In genomic region chr20:46757754-46758678, GRCh38 we compare ENCODE assay signal across 8 cellular contexts. TPM values are rescaled to one million over a fixed set of nuclear protein-coding genes. Genes with fewer than 3 reads are reported as not detected.
DNase-seq lines count a peak whose midpoint lies in the region; ATAC-seq, FAIRE-seq and TF ChIP-seq lines count a peak whose summit lies in the region.

No MANE protein-coding gene starts in this region.

- peaks cover 8% of the 10 kb centered on the region for H3K27me3 Mint-ChIP-seq in activated T-helper 1 cell treated with anti-CD3 and anti-CD28 coated beads, Interleukin-12 subunit alpha, Interleukin-12 subunit beta, Interleukin-2, Interleukin-4 antibody, amounts not matched to agents 30 ng/mL and 10 ng/mL and 1 ng/mL, durations not matched to agents 14 hours and 24 hours and 36 hours (ENCODE audit: insufficient read depth)

- POLR2A ChIA-PET in PC-3 (lab: Charles Lee; ENCODE audit: unreplicated experiment) = no interaction called here

- H3K36me3 ChIP-seq in PC-3 (ENCODE audit: low read depth, low read length) (no peaks in the 10 kb centered on the region), parathyroid adenoma (ENCODE audit: control insufficient read depth, insufficient read depth, low read length) (no peaks in the 10 kb centered on the region)

- H3K9me3 Mint-ChIP-seq in activated T-helper 1 cell treated with anti-CD3 and anti-CD28 coated beads, Interleukin-12 subunit alpha, Interleukin-12 subunit beta, Interleukin-2, Interleukin-4 antibody, amounts not matched to agents 30 ng/mL and 10 ng/mL and 1 ng/mL, durations not matched to agents 14 hours and 24 hours and 36 hours = no peaks in the 10 kb centered on the region

- H2AFZ ChIP-seq in PC-3 (ENCODE audit: low read length) (peak overlapping the region; percentile 22; the same call in 1 of the 2 replicates), parathyroid adenoma (peak overlapping the region; percentile 28)

- H3K4me1 ChIP-seq in PC-3 (ENCODE audit: insufficient read depth, low read length) = 0 out of 2 replicates have a peak, but pooled peaks cover under 1% of the 10 kb centered on the region
- H3K4me1 ChIP-seq in parathyroid adenoma = no peaks in the 10 kb centered on the region

- in situ Hi-C loops in KBM-7 (cut with MboI; ENCODE audit: low pct_unique_long_range_greater_than_20kb, low sequenced_read_pairs) = loop anchor here (25.0 kb wide), 1 partner anchor 404 kb away; no protein-coding TSS in a partner anchor

- H3K27me3 ChIP-seq in PC-3 (ENCODE audit: low read length) (0 out of 2 replicates have a peak, but pooled peaks cover 1% of the 10 kb centered on the region), parathyroid adenoma (ENCODE audit: control insufficient read depth, insufficient read depth, low read length) (no peaks in the 10 kb centered on the region)

- no peak overlapping the region for H3K27ac ChIP-seq in PC-3 (ENCODE audit: low read length)
- H3K27ac ChIP-seq in parathyroid adenoma = no peak overlapping the region

- DNase-seq in D341Med (ENCODE audit: low spot score) = peak; percentile 79
- DNase-seq in KBM-7 = peak; percentile 85
- DNase-seq in PC-3 = peak; percentile 79
- DNase-seq in activated T-helper 1 cell treated with anti-CD3 and anti-CD28 coated beads, Interleukin-12 subunit alpha, Interleukin-12 subunit beta, Interleukin-2, Interleukin-4 antibody, amounts not matched to agents 30 ng/mL and 10 ng/mL and 1 ng/mL, durations not matched to agents 14 hours and 24 hours and 36 hours (ENCODE audit: low spot score) = peak; percentile 37
- DNase-seq in fibroblast of the conjunctiva (ENCODE audit: low read depth) = peak; percentile 51
- peak; percentile 86 for DNase-seq in urothelium cell line (ENCODE audit: low spot score)

- H3K4me3 ChIP-seq in PC-3 (ENCODE audit: low read length) = no peak overlapping the region
- no peak overlapping the region for H3K4me3 ChIP-seq in parathyroid adenoma (ENCODE audit: low read depth, low read length)

- H4K20me1 ChIP-seq in PC-3 (ENCODE audit: low read length) = no peaks in the 10 kb centered on the region

- no peak overlapping the region for H3K4me3 Mint-ChIP-seq in activated T-helper 1 cell treated with anti-CD3 and anti-CD28 coated beads, Interleukin-12 subunit alpha, Interleukin-12 subunit beta, Interleukin-2, Interleukin-4 antibody, amounts not matched to agents 30 ng/mL and 10 ng/mL and 1 ng/mL, durations not matched to agents 14 hours and 24 hours and 36 hours

- no peak overlapping the region for H3K27ac Mint-ChIP-seq in activated T-helper 1 cell treated with anti-CD3 and anti-CD28 coated beads, Interleukin-12 subunit alpha, Interleukin-12 subunit beta, Interleukin-2, Interleukin-4 antibody, amounts not matched to agents 30 ng/mL and 10 ng/mL and 1 ng/mL, durations not matched to agents 14 hours and 24 hours and 36 hours

- peak overlapping the region; percentile 7; the same call in 1 of the 2 replicates for H3K4me2 ChIP-seq in PC-3 (ENCODE audit: low read length)
- H3K4me2 ChIP-seq in parathyroid adenoma (ENCODE audit: low read length) = no peak overlapping the region

- H3K9ac ChIP-seq in PC-3 (ENCODE audit: low read length) (no peak overlapping the region), parathyroid adenoma (no peak overlapping the region)

- H3K79me2 ChIP-seq in PC-3 (ENCODE audit: low read length) (no peaks in the 10 kb centered on the region), parathyroid adenoma (no peaks in the 10 kb centered on the region)

- intact Hi-C loops in PC-3 (cut with micrococcal nuclease) = loop anchor here (2.0 to 10.0 kb wide), 3 partner anchors 197 to 393 kb away; no protein-coding TSS in a partner anchor
- intact Hi-C loops in activated T-helper 1 cell treated with anti-CD3 and anti-CD28 coated beads, Interleukin-12 subunit alpha, Interleukin-12 subunit beta, Interleukin-2, Interleukin-4 antibody, amounts not matched to agents 30 ng/mL and 10 ng/mL and 1 ng/mL, durations not matched to agents 14 hours and 24 hours and 36 hours (cut with micrococcal nuclease) = loop anchor here (2.0 to 10.0 kb wide), 2 partner anchors 257 to 393 kb away; no protein-coding TSS in a partner anchor

- TF ChIP-seq CTCF in PC-3 (conservative IDR thresholded peaks at IDR 0.05; ENCODE audit: low read depth, low read length) = peak; percentile 98
- TF ChIP-seq CTCF in parathyroid adenoma (IDR thresholded peaks at IDR 0.05) = peak; percentile 99

- H3F3A ChIP-seq in PC-3 (ENCODE audit: low read length, unreplicated experiment) = no peaks in the 10 kb centered on the region

- H3K4me1 Mint-ChIP-seq in activated T-helper 1 cell treated with anti-CD3 and anti-CD28 coated beads, Interleukin-12 subunit alpha, Interleukin-12 subunit beta, Interleukin-2, Interleukin-4 antibody, amounts not matched to agents 30 ng/mL and 10 ng/mL and 1 ng/mL, durations not matched to agents 14 hours and 24 hours and 36 hours (ENCODE audit: low read depth) = no peaks in the 10 kb centered on the region

- H3K9me2 ChIP-seq in PC-3 (replicated peaks; ENCODE audit: low read length) = no peaks in the 10 kb centered on the region

- CTCF ChIA-PET in PC-3 (lab: Charles Lee) = interaction anchor here (0.6 kb wide), 1 partner anchor 385 kb away, joined by 7 read pairs; no protein-coding TSS in a partner anchor

- BruUV-seq in PC-3 (replicated peaks; lab: Mats Ljungman, UMichigan) = no TSS peak

- H3K36me3 Mint-ChIP-seq in activated T-helper 1 cell treated with anti-CD3 and anti-CD28 coated beads, Interleukin-12 subunit alpha, Interleukin-12 subunit beta, Interleukin-2, Interleukin-4 antibody, amounts not matched to agents 30 ng/mL and 10 ng/mL and 1 ng/mL, durations not matched to agents 14 hours and 24 hours and 36 hours (ENCODE audit: low read depth) = no peaks in the 10 kb centered on the region

- FAIRE-seq in urothelium cell line (lab: Jason Lieb, UNC) = peak; percentile 20

- peak; percentile 54 for ATAC-seq in PC-3
- no peak for ATAC-seq in HG02763 (IDR thresholded peaks at IDR 0.05; ENCODE audit: unreplicated experiment)

- H3K9me3 ChIP-seq in PC-3 (ENCODE audit: low read length) (no peaks in the 10 kb centered on the region), parathyroid adenoma (ENCODE audit: control insufficient read depth, low read length) (no peaks in the 10 kb centered on the region)

RNA-seq across cellular contexts. Expression of gene SLC2A10, which starts 48.6 kb away (rescaled TPM):
- total RNA-seq in PC-3 (2014; rRNA removed) = 9.6 and 10.8 TPM in 2 replicates
- not detected in 2 replicates for total RNA-seq in activated T-helper 1 cell treated with anti-CD3 and anti-CD28 coated beads, Interleukin-12 subunit alpha, Interleukin-12 subunit beta, Interleukin-2, Interleukin-4 antibody, amounts not matched to agents 30 ng/mL and 10 ng/mL and 1 ng/mL, durations not matched to agents 14 hours and 24 hours and 36 hours

Comparison
In these comparisons a context has a peak if more than half of its experiments do, and no peak if none do; other contexts are left out.
1. RNA of gene SLC2A10, which starts 48.6 kb away (total RNA-seq): 9.6 to 10.8 TPM in PC-3; not detected in activated T-helper 1 cell treated with anti-CD3 and anti-CD28 coated beads, Interleukin-12 subunit alpha, Interleukin-12 subunit beta, Interleukin-2, Interleukin-4 antibody, amounts not matched to agents 30 ng/mL and 10 ng/mL and 1 ng/mL, durations not matched to agents 14 hours and 24 hours and 36 hours; every median in the first group is over 10 times any median in the second.
2. Peak in every context shown above with its lines, with median percentiles within 50 percentile points of each other: DNase-seq.